9 cellular contexts compared by ENCODE assay signal in the genomic region with DNA sequence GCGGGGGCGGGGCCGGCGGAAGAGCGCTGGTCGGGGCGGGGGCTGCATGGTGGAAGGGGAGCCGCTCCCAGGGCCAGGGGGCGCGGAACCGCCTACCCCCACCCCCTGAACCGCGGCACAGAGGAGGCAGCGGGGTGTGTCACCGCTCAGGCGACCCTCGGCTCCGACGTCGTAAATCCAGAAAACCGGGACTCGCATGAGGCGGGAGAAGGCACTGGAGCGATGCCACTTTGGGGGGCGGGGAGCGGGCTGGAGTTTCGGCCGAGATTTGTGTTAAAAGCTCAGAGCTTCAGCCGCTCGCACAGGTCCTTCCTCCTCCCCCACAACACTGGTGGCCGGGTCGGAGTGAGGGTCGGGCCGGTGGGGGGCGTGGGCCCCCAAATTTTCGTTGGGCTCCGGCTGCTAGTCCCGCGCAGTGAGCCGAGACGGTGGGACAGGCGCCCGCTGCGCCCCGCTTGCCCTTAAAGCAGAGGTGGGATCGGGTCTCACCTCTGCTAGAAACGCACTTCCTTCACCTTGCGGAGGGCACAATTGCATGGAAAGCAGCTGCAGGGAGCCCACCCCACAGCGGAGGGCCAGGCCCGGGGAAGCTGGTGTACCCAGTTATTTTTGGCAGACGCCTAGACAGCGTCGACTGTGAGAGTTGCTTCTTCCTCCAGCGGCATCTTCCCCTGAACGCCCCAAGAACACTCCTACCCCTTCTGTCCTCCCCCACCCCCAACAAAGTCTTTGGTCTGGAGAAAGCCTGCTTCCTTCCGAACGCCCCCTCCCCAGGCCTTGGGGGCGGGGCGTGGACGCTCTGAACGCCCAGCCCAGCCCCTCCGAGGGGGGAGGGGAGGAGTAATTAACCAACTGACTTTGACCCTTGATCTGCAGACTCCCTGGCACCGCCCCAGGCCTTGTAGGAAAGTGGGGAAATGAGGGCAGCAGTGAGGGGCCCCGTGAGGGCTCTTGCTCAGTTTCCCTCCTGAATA. TPM values are rescaled to one million over a fixed set of nuclear protein-coding genes. Genes with fewer than 3 reads are reported as not detected.
DNase-seq lines count a peak whose midpoint lies in the region; ATAC-seq, FAIRE-seq and TF ChIP-seq lines count a peak whose summit lies in the region.
"Had no signal": no experiment of that assay in that cellular context is flagged by ENCODE, and none has a peak within 500 bp of the region (broad histone marks: within the 10 kb centered on the region; RNA-seq: fewer than 3 reads in every experiment).

No MANE protein-coding gene starts in this region.

- no peak overlapping the region for H3K9ac ChIP-seq in neuronal stem cell (ENCODE audit: low read depth, low read length, poor library complexity)

- peak overlapping the region; percentile 67 for H2BK15ac ChIP-seq in neuronal stem cell (ENCODE audit: low read length)

- H2BK12ac ChIP-seq in neuronal stem cell (ENCODE audit: low read length) = peak overlapping the region; percentile 41

- FAIRE-seq in H54 (lab: Jason Lieb, UNC) = no peak

- H2BK120ac ChIP-seq in neuronal stem cell (ENCODE audit: low read depth, low read length) = no peak overlapping the region

- intact Hi-C loops in aorta (cut with DNase I) = no loop called here

- H3K27ac ChIP-seq in neuronal stem cell (replicated peaks; ENCODE audit: low read length) (no peak overlapping the region), aorta (ENCODE audit: low read depth in 1 of 2, low read length in 2 of 2) (no peak overlapping the region)

- no peak for ATAC-seq in aorta (ENCODE audit: low FRiP score)

- no peak overlapping the region for H2AK5ac ChIP-seq in neuronal stem cell (ENCODE audit: low read depth, low read length)

- H4K91ac ChIP-seq in neuronal stem cell (ENCODE audit: low read depth, low read length, poor library complexity) = no peak overlapping the region

- H2BK5ac ChIP-seq in neuronal stem cell (ENCODE audit: low read length) = no peak overlapping the region

- no peaks in the 10 kb centered on the region for H3K36me3 ChIP-seq in neuronal stem cell (replicated peaks in 1 of 2; ENCODE audit: control insufficient read depth in 2 of 2, insufficient read depth in 2 of 2, low read length in 2 of 2)
- H3K36me3 ChIP-seq in aorta (ENCODE audit: control insufficient read depth in 1 of 2, insufficient read depth in 2 of 2, low read length in 1 of 2) = no peaks in the 10 kb centered on the region
- H3K36me3 ChIP-seq in BE2C = no peaks in the 10 kb centered on the region

- DNase-seq in D341Med (ENCODE audit: low spot score) (peak; percentile 41), LNCaP clone FGC (ENCODE audit: low read depth) (no peak), ecto neural progenitor cell (ENCODE audit: low spot score) (peak; percentile 60), neuronal stem cell (ENCODE audit: low spot score) (no peak), aorta (no peak), H54 (ENCODE audit: insufficient read length, low spot score) (no peak), UCSD-AML1 (lab: John Stamatoyannopoulos, UW; ENCODE audit: unreplicated experiment) (no peak), BE2C (no peak)
- DNase-seq: NCI-H2081 had no signal

- no peak overlapping the region for H4K8ac ChIP-seq in neuronal stem cell (ENCODE audit: low read depth, low read length)

- H3K14ac ChIP-seq in neuronal stem cell (ENCODE audit: low read length) = peak overlapping the region; percentile 82

- H3K18ac ChIP-seq in neuronal stem cell (ENCODE audit: low read length) = peak overlapping the region; percentile 96

- peak overlapping the region; percentile 49 for H3K4me2 ChIP-seq in neuronal stem cell (ENCODE audit: insufficient read depth, low read length, poor library complexity, severe bottlenecking)

- no peak overlapping the region for H3K4ac ChIP-seq in neuronal stem cell (ENCODE audit: low read length)

- H3K4me1 ChIP-seq in neuronal stem cell (ENCODE audit: control insufficient read depth in 2 of 2, insufficient read depth in 1 of 2, low read depth in 1 of 2, low read length in 2 of 2) (peaks cover 7 to 16% of the 10 kb centered on the region in 2 donors), aorta (ENCODE audit: control insufficient read depth in 1 of 2, insufficient read depth in 2 of 2, low read length in 2 of 2) (no peaks in the 10 kb centered on the region), BE2C (no peaks in the 10 kb centered on the region)

- H3K9me3 ChIP-seq in neuronal stem cell (replicated peaks in 1 of 2; ENCODE audit: control insufficient read depth in 2 of 2, insufficient read depth in 1 of 2, low read depth in 1 of 2, low read length in 2 of 2) = no peaks in the 10 kb centered on the region
- H3K9me3 ChIP-seq in aorta (ENCODE audit: control insufficient read depth, low read length) = no peaks in the 10 kb centered on the region
- H3K9me3 ChIP-seq in BE2C = no peaks in the 10 kb centered on the region

- no peak for TF ChIP-seq POLR2A in H54 (IDR thresholded peaks at IDR 0.05; ENCODE audit: low read depth, low read length)

- WGBS in neuronal stem cell (ENCODE audit: extremely low coverage in 2 of 2, insufficient read length in 2 of 2, insufficient replicate concordance in 1 of 2), 2 donors = no CpG with 5 or more reads among the region's 64 CpGs
- WGBS in aorta, 2 donors = 6 to 7% methylated on average over 57 to 64 of the region's 64 CpGs

- TF ChIP-seq CTCF in LNCaP clone FGC (IDR thresholded peaks at IDR 0.05; ENCODE audit: control insufficient read depth, extremely low read depth, insufficient read depth) = no peak
- no peak for TF ChIP-seq CTCF in BE2C (IDR thresholded peaks at IDR 0.05; ENCODE audit: low read depth, low read length)

- peak overlapping the region; percentile 75 for H2AFZ ChIP-seq in neuronal stem cell (ENCODE audit: low read length)

- peaks cover 5% of the 10 kb centered on the region for H3K79me1 ChIP-seq in neuronal stem cell (ENCODE audit: low read depth, low read length)

- H3K23ac ChIP-seq in neuronal stem cell (ENCODE audit: low read depth, low read length, poor library complexity) = peak overlapping the region; percentile 80

- H3K27me3 ChIP-seq in neuronal stem cell (ENCODE audit: control insufficient read depth in 3 of 3, insufficient read depth in 3 of 3, low read depth in 1 of 3, low read length in 3 of 3) (peaks cover 26 to 97% (median 59%) of the 10 kb centered on the region in 3 experiments), aorta (ENCODE audit: control insufficient read depth in 1 of 2, insufficient read depth in 2 of 2, low read length in 1 of 2) (no peaks in the 10 kb centered on the region), BE2C (peaks cover 49% of the 10 kb centered on the region)

- H3K4me3 ChIP-seq in LNCaP clone FGC (ENCODE audit: low read depth, low read length) (peak overlapping the region; percentile 63), neuronal stem cell (ENCODE audit: low read length in 2 of 2) (peak overlapping the region in 1 of 2 donors; percentile 17), aorta (ENCODE audit: low read length in 2 of 2) (no peak overlapping the region), BE2C (ENCODE audit: low read depth, low read length) (no peak overlapping the region)

RNA-seq across cellular contexts. Expression of gene OVOL1, which starts 1.1 kb away (rescaled TPM):
- 0.03 TPM for polyA plus RNA-seq in neuronal stem cell (2013, experiment 1 of 2)
- polyA plus RNA-seq in neuronal stem cell (2013, experiment 2 of 2) = 0.01 TPM
- not detected for total RNA-seq in aorta
- polyA plus RNA-seq in aorta = 1 to 10 TPM in 1 of 2 donors, under 1 TPM in 1; 0.28 to 3.9 TPM
- polyA plus RNA-seq in BE2C (2012; ENCODE audit: insufficient read depth, insufficient read length, low read depth) = not detected

RNA-seq across cellular contexts. Expression of gene AP5B1, which starts 7.2 kb away (rescaled TPM):
- polyA plus RNA-seq in neuronal stem cell (2013, experiment 1 of 2) = 4.0 TPM
- 4.1 TPM for polyA plus RNA-seq in neuronal stem cell (2013, experiment 2 of 2)
- total RNA-seq in aorta = 10 to 100 TPM; 15.7 to 16.7 TPM
- 10 to 100 TPM in 1 of 2 donors, 1 to 10 TPM in 1; 3.3 to 10.8 TPM for polyA plus RNA-seq in aorta
- polyA plus RNA-seq in BE2C (2012; ENCODE audit: insufficient read depth, insufficient read length, low read depth) = 1.6 TPM

RNA-seq across cellular contexts. Expression of gene SNX32, which starts 45.8 kb away (rescaled TPM):
- polyA plus RNA-seq in neuronal stem cell (2013, experiment 1 of 2) = 3.0 TPM
- polyA plus RNA-seq in neuronal stem cell (2013, experiment 2 of 2) = 3.3 TPM
- total RNA-seq in aorta = 1 to 10 TPM in 1 of 2 donors, under 1 TPM in 1; 0.39 to 2.4 TPM
- 1 to 10 TPM in 1 of 2 donors, not detected in 1; 1.2 TPM for polyA plus RNA-seq in aorta
- polyA plus RNA-seq in BE2C (2012; ENCODE audit: insufficient read depth, insufficient read length, low read depth) = 10.3 TPM

Comparison
In these comparisons a context has a peak if more than half of its experiments do, and no peak if none do; other contexts are left out.
1. DNase-seq: peak in D341Med (single experiment) and ecto neural progenitor cell (single experiment); none in LNCaP clone FGC (single experiment), neuronal stem cell (single experiment), aorta (0 of 2), H54 (single experiment), UCSD-AML1 (single experiment) and BE2C (single experiment).